In the genomic region with DNA sequence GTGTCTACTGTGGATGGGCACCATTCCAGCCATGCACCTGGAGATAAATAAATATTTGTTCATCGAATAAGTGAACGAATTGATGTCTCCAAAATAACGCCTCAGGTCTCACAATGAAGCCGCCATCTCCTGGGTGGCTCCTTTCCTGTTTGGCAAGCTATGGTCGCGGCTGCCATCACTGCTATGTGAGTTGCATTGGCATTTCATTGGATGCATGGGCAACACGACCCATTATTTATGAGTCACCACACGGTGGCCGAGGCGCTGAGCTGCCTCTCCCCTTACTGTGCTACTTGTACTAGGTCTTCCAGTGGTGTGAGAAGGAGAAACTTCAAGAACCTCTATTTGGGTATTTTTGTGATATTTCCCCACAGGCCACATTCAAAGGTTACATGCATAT, we compare ENCODE assay signal across 22 cellular contexts. TPM values are rescaled to one million over a fixed set of nuclear protein-coding genes. Genes with fewer than 3 reads are reported as not detected.
A peak's percentile ranks its signal among the peaks of the same experiment; 100 is the strongest.
DNase-seq lines count a peak whose midpoint lies in the region; ATAC-seq and TF ChIP-seq lines count a peak whose summit lies in the region.
"Had no signal": no experiment of that assay in that cellular context is flagged by ENCODE, and none has a peak within 500 bp of the region (broad histone marks: within the 10 kb centered on the region; RNA-seq: fewer than 3 reads in every experiment).

No MANE protein-coding gene starts in this region.

- no peak for TF ChIP-seq CTCF in esophagus muscularis mucosa (IDR thresholded peaks at IDR 0.05)

- H3K27ac ChIP-seq in esophagus muscularis mucosa (replicated peaks in 1 of 4): no peak overlapping the region
- H3K27ac ChIP-seq: 22Rv1, SJSA1 had no signal

- H3K9me3 ChIP-seq in esophagus muscularis mucosa: no peaks in the 10 kb centered on the region
- H3K9me3 ChIP-seq: SJSA1 had no signal

- TF ChIP-seq EP300 in esophagus muscularis mucosa (IDR thresholded peaks at IDR 0.05): no peak

- no peak for TF ChIP-seq POLR2A in esophagus muscularis mucosa (IDR thresholded peaks at IDR 0.05; ENCODE audit: low read depth)

- peaks cover 0 to 4% (median 0%) of the 10 kb centered on the region in 4 donors for H3K27me3 ChIP-seq in esophagus muscularis mucosa
- H3K27me3 ChIP-seq: SJSA1 had no signal

- no peak for ATAC-seq in HG02642 (IDR thresholded peaks at IDR 0.05; ENCODE audit: poor library complexity, unreplicated experiment)
- no peak for ATAC-seq in esophagus mucosa
- no peak for ATAC-seq in HG03520 (IDR thresholded peaks at IDR 0.05; ENCODE audit: unreplicated experiment)
- ATAC-seq: HCT116, K562 had no signal

- no peaks in the 10 kb centered on the region for H3K4me1 ChIP-seq in esophagus muscularis mucosa
- H3K4me1 ChIP-seq: SJSA1 had no signal

- no peaks in the 10 kb centered on the region for H3K36me3 ChIP-seq in esophagus muscularis mucosa
- H3K36me3 ChIP-seq: SJSA1 had no signal

- 96% methylated on average over 10 of the region's 10 CpGs for WGBS in esophagus muscularis mucosa

- peak; percentile 44 for DNase-seq in NCI-H1092 treated with DMSO at 0.1 percent for 48 hours (lab: John Stamatoyannopoulos, UW)
- no peak for DNase-seq in NCI-H1092 (lab: John Stamatoyannopoulos, UW)
- peak; percentile 53 for DNase-seq in DMS53 treated with DMSO at 0.1 percent for 48 hours (lab: John Stamatoyannopoulos, UW; ENCODE audit: unreplicated experiment)
- peak; percentile 62 for DNase-seq in NCI-H2029 treated with DMSO at 0.1 percent for 48 hours (lab: John Stamatoyannopoulos, UW)
- peak; percentile 60 for DNase-seq in esophagus muscularis mucosa (ENCODE audit: extremely low spot score)
- DNase-seq: CD8-positive, alpha-beta memory T cell; DMS79; EL; GF-D8; Kasumi-1; NCI-H1436; NCI-H187 treated with DMSO at 0.1 percent for 48 hours; NCI-H526 treated with DMSO at 0.1 percent for 48 hours; T-helper 1 cell had no signal

- no peak overlapping the region for H3K4me3 ChIP-seq in esophagus muscularis mucosa
- H3K4me3 ChIP-seq: K562, SJSA1 had no signal

- intact Hi-C loops in esophagus muscularis mucosa (cut with DNase I): no loop called here

RNA-seq across cellular contexts. Expression of gene PDE10A, which starts 21.3 kb away (rescaled TPM):
- total RNA-seq in esophagus muscularis mucosa (1 to 10 TPM; 2.9 to 8.8 (median 3.9) TPM), esophagus mucosa (0.72 TPM)
- total RNA-seq: B cell; CD8-positive, alpha-beta memory T cell had no signal
